In the genomic region with DNA sequence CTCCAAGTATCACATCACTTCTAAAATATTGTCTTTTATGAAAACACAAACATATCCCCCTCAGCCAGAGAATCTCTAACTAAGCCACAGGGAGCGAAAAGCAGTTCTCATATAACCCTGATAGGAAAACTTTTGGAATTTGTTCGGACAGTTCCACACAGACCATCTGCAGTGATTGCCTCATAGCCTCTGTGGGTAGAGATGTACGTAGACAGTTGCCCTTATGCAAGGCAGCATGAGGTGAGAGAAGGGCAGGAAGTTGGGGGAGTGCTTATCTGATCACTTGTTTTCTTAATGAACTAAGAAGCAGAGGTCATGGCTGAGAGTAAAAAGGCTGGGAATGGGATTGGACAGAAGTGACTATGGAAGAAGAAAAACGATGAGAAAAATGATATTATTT, we compare ENCODE assay signal across 1 cellular context.
TF ChIP-seq lines count a peak whose summit lies in the region.

No MANE protein-coding gene starts in this region.

TF ChIP-seq in HepG2, 621 proteins besides CTCF, POLR2A, EP300 and RAD21 (continued from another document and continues in another):
- TF ChIP-seq, protein P1, sequence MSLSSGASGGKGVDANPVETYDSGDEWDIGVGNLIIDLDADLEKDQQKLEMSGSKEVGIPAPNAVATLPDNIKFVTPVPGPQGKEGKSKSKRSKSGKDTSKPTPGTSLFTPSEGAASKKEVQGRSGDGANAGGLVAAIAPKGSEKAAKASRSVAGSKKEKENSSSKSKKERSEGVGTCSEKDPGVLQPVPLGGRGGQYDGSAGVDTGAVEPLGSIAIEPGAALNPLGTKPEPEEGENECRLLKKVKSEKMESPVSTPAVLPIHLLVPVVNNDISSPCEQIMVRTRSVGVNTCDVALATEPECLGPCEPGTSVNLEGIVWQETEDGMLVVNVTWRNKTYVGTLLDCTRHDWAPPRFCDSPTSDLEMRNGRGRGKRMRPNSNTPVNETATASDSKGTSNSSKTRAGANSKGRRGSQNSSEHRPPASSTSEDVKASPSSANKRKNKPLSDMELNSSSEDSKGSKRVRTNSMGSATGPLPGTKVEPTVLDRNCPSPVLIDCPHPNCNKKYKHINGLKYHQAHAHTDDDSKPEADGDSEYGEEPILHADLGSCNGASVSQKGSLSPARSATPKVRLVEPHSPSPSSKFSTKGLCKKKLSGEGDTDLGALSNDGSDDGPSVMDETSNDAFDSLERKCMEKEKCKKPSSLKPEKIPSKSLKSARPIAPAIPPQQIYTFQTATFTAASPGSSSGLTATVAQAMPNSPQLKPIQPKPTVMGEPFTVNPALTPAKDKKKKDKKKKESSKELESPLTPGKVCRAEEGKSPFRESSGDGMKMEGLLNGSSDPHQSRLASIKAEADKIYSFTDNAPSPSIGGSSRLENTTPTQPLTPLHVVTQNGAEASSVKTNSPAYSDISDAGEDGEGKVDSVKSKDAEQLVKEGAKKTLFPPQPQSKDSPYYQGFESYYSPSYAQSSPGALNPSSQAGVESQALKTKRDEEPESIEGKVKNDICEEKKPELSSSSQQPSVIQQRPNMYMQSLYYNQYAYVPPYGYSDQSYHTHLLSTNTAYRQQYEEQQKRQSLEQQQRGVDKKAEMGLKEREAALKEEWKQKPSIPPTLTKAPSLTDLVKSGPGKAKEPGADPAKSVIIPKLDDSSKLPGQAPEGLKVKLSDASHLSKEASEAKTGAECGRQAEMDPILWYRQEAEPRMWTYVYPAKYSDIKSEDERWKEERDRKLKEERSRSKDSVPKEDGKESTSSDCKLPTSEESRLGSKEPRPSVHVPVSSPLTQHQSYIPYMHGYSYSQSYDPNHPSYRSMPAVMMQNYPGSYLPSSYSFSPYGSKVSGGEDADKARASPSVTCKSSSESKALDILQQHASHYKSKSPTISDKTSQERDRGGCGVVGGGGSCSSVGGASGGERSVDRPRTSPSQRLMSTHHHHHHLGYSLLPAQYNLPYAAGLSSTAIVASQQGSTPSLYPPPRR (CRISPR knock-in tag; IDR thresholded peaks at IDR 0.05; ENCODE audit: borderline replicate concordance), result peak; percentile 95
- TF ChIP-seq ZNF20 (CRISPR knock-in tag; IDR thresholded peaks at IDR 0.05) (no peak), NR2F1 (CRISPR knock-in tag; IDR thresholded peaks at IDR 0.05) (peak; percentile 84 to 94), ZNF44 (CRISPR knock-in tag; IDR thresholded peaks at IDR 0.05) (no peak; the same call in 1 of the 2 replicates), ZFYVE20 (CRISPR knock-in tag; IDR thresholded peaks at IDR 0.05; ENCODE audit: borderline replicate concordance, low read depth) (no peak), AKAP8 (CRISPR knock-in tag; IDR thresholded peaks at IDR 0.05) (no peak; the same call in 1 of the 2 replicates), KDM2A (CRISPR knock-in tag; IDR thresholded peaks at IDR 0.05; ENCODE audit: borderline replicate concordance, low read depth) (peak; percentile 76; the same call in 1 of the 2 replicates), ZNF224 (CRISPR knock-in tag; IDR thresholded peaks at IDR 0.05) (no peak), FOXA3 (CRISPR knock-in tag; IDR thresholded peaks at IDR 0.05) (peak; percentile 96), RXRA (CRISPR knock-in tag; IDR thresholded peaks at IDR 0.05) (peak; percentile 94; the same call in 1 of the 2 replicates), ZNF552 (CRISPR knock-in tag; IDR thresholded peaks at IDR 0.05; ENCODE audit: borderline replicate concordance) (no peak), ZNF225 (CRISPR knock-in tag; IDR thresholded peaks at IDR 0.05) (no peak), FLYWCH1 (CRISPR knock-in tag; IDR thresholded peaks at IDR 0.05) (no peak), ZNF101 (CRISPR knock-in tag; IDR thresholded peaks at IDR 0.05; ENCODE audit: borderline replicate concordance, low read depth) (no peak), TCF12 (IDR thresholded peaks at IDR 0.05) (no peak), TCF12 (CRISPR knock-in tag; IDR thresholded peaks at IDR 0.05) (0 out of 2 replicates have a peak, but pooled peaks have one; percentile 85), PAF1 (CRISPR knock-in tag; IDR thresholded peaks at IDR 0.05) (no peak), ZNF766 (CRISPR knock-in tag; IDR thresholded peaks at IDR 0.05; ENCODE audit: borderline replicate concordance) (no peak; the same call in 1 of the 2 replicates), ZNF337 (CRISPR knock-in tag; IDR thresholded peaks at IDR 0.05; ENCODE audit: borderline replicate concordance, low read depth) (peak; percentile 72; the same call in 1 of the 2 replicates), ZNF619 (CRISPR knock-in tag; IDR thresholded peaks at IDR 0.05) (no peak), ZNF577 (CRISPR knock-in tag; IDR thresholded peaks at IDR 0.05; ENCODE audit: borderline replicate concordance, low read depth) (no peak), ZNF451 (CRISPR knock-in tag; IDR thresholded peaks at IDR 0.05) (peak; percentile 67; the same call in 1 of the 2 replicates), JARID2 (CRISPR knock-in tag; IDR thresholded peaks at IDR 0.05; ENCODE audit: insufficient replicate concordance) (no peak), ZNF207 (IDR thresholded peaks at IDR 0.05; ENCODE audit: borderline replicate concordance) (no peak), SP4 (CRISPR knock-in tag; IDR thresholded peaks at IDR 0.05) (no peak), NR2C2 (CRISPR knock-in tag; IDR thresholded peaks at IDR 0.05; ENCODE audit: borderline replicate concordance) (peak; percentile 78), ZIK1 (CRISPR knock-in tag; IDR thresholded peaks at IDR 0.05; ENCODE audit: borderline replicate concordance, low read depth) (no peak)
- TF ChIP-seq, protein P2, sequence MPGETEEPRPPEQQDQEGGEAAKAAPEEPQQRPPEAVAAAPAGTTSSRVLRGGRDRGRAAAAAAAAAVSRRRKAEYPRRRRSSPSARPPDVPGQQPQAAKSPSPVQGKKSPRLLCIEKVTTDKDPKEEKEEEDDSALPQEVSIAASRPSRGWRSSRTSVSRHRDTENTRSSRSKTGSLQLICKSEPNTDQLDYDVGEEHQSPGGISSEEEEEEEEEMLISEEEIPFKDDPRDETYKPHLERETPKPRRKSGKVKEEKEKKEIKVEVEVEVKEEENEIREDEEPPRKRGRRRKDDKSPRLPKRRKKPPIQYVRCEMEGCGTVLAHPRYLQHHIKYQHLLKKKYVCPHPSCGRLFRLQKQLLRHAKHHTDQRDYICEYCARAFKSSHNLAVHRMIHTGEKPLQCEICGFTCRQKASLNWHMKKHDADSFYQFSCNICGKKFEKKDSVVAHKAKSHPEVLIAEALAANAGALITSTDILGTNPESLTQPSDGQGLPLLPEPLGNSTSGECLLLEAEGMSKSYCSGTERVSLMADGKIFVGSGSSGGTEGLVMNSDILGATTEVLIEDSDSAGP (CRISPR knock-in tag; IDR thresholded peaks at IDR 0.05; ENCODE audit: borderline replicate concordance), result no peak; the same call in 1 of the 2 replicates
- TF ChIP-seq, protein P3, sequence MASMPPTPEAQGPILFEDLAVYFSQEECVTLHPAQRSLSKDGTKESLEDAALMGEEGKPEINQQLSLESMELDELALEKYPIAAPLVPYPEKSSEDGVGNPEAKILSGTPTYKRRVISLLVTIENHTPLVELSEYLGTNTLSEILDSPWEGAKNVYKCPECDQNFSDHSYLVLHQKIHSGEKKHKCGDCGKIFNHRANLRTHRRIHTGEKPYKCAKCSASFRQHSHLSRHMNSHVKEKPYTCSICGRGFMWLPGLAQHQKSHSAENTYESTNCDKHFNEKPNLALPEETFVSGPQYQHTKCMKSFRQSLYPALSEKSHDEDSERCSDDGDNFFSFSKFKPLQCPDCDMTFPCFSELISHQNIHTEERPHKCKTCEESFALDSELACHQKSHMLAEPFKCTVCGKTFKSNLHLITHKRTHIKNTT (CRISPR knock-in tag; IDR thresholded peaks at IDR 0.05), result no peak
- TF ChIP-seq, protein P4, sequence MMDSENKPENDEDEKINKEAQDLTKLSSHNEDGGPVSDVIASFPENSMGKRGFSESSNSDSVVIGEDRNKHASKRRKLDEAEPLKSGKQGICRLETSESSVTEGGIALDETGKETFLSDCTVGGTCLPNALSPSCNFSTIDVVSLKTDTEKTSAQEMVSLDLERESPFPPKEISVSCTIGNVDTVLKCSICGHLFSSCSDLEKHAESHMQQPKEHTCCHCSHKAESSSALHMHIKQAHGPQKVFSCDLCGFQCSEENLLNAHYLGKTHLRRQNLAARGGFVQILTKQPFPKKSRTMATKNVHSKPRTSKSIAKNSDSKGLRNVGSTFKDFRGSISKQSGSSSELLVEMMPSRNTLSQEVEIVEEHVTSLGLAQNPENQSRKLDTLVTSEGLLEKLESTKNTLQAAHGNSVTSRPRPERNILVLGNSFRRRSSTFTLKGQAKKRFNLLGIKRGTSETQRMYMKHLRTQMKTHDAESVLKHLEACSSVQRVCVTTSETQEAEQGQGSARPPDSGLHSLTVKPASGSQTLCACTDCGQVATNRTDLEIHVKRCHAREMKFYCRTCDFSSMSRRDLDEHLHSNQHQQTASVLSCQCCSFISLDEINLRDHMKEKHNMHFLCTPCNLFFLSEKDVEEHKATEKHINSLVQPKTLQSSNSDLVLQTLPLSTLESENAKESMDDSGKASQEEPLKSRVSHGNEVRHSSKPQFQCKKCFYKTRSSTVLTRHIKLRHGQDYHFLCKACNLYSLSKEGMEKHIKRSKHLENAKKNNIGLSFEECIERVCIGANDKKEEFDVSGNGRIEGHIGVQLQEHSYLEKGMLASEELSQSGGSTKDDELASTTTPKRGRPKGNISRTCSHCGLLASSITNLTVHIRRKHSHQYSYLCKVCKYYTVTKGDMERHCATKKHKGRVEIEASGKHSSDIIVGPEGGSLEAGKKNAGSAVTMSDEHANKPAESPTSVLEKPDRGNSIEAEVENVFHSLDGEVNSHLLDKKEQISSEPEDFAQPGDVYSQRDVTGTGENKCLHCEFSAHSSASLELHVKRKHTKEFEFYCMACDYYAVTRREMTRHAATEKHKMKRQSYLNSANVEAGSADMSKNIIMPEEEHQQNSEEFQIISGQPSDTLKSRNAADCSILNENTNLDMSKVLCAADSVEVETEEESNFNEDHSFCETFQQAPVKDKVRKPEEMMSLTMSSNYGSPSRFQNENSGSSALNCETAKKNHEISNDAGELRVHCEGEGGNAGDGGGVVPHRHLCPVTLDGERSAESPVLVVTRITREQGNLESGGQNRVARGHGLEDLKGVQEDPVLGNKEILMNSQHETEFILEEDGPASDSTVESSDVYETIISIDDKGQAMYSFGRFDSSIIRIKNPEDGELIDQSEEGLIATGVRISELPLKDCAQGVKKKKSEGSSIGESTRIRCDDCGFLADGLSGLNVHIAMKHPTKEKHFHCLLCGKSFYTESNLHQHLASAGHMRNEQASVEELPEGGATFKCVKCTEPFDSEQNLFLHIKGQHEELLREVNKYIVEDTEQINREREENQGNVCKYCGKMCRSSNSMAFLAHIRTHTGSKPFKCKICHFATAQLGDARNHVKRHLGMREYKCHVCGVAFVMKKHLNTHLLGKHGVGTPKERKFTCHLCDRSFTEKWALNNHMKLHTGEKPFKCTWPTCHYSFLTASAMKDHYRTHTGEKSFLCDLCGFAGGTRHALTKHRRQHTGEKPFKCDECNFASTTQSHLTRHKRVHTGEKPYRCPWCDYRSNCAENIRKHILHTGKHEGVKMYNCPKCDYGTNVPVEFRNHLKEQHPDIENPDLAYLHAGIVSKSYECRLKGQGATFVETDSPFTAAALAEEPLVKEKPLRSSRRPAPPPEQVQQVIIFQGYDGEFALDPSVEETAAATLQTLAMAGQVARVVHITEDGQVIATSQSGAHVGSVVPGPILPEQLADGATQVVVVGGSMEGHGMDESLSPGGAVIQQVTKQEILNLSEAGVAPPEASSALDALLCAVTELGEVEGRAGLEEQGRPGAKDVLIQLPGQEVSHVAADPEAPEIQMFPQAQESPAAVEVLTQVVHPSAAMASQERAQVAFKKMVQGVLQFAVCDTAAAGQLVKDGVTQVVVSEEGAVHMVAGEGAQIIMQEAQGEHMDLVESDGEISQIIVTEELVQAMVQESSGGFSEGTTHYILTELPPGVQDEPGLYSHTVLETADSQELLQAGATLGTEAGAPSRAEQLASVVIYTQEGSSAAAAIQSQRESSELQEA (CRISPR knock-in tag; IDR thresholded peaks at IDR 0.05; ENCODE audit: not compliant biosample characterization), result no peak
- TF ChIP-seq, protein P5, sequence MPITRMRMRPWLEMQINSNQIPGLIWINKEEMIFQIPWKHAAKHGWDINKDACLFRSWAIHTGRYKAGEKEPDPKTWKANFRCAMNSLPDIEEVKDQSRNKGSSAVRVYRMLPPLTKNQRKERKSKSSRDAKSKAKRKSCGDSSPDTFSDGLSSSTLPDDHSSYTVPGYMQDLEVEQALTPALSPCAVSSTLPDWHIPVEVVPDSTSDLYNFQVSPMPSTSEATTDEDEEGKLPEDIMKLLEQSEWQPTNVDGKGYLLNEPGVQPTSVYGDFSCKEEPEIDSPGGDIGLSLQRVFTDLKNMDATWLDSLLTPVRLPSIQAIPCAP (CRISPR knock-in tag; IDR thresholded peaks at IDR 0.05; ENCODE audit: low read depth), result no peak
- TF ChIP-seq, protein P6, sequence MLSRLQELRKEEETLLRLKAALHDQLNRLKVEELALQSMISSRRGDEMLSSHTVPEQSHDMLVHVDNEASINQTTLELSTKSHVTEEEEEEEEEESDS (CRISPR knock-in tag; IDR thresholded peaks at IDR 0.05; ENCODE audit: borderline replicate concordance), result peak; percentile 67; the same call in 1 of the 2 replicates
- TF ChIP-seq, protein P7, sequence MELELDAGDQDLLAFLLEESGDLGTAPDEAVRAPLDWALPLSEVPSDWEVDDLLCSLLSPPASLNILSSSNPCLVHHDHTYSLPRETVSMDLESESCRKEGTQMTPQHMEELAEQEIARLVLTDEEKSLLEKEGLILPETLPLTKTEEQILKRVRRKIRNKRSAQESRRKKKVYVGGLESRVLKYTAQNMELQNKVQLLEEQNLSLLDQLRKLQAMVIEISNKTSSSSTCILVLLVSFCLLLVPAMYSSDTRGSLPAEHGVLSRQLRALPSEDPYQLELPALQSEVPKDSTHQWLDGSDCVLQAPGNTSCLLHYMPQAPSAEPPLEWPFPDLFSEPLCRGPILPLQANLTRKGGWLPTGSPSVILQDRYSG (CRISPR knock-in tag; IDR thresholded peaks at IDR 0.05), result no peak
